Comparison of ENCODE assay signal across 1 cellular context in the genomic region with DNA sequence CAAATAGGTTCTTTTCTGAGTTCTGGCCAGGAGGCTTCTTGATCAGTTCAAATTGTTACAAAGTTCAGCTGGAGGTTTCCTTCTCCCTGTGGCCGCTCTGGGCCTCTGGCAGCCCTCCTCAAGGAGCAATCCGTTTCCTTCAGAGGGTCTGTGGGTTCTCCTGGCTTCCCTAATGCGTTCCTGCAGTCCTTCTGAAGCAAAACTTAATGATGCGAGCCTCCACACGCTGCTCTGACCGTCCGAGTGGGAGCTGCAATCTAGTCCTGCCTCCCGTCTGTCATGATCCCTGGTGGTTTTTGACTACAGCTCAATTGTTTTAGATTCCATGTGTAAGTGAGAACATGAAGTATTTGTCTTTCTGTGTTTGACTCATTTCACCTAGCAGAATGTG.
A peak's percentile ranks its signal among the peaks of the same experiment; 100 is the strongest.
TF ChIP-seq lines count a peak whose summit lies in the region.

No MANE protein-coding gene starts in this region.

TF ChIP-seq in HepG2, 621 proteins besides CTCF, POLR2A, EP300 and RAD21:
- TF ChIP-seq ZNF383 (CRISPR knock-in tag; IDR thresholded peaks at IDR 0.05; ENCODE audit: borderline replicate concordance), result 0 out of 2 replicates have a peak, but pooled peaks have one; percentile 1
- TF ChIP-seq RARG (CRISPR knock-in tag; IDR thresholded peaks at IDR 0.05; ENCODE audit: low read depth), result 0 out of 2 replicates have a peak, but pooled peaks have one; percentile 23
- TF ChIP-seq, protein P1, sequence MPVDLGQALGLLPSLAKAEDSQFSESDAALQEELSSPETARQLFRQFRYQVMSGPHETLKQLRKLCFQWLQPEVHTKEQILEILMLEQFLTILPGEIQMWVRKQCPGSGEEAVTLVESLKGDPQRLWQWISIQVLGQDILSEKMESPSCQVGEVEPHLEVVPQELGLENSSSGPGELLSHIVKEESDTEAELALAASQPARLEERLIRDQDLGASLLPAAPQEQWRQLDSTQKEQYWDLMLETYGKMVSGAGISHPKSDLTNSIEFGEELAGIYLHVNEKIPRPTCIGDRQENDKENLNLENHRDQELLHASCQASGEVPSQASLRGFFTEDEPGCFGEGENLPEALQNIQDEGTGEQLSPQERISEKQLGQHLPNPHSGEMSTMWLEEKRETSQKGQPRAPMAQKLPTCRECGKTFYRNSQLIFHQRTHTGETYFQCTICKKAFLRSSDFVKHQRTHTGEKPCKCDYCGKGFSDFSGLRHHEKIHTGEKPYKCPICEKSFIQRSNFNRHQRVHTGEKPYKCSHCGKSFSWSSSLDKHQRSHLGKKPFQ (CRISPR knock-in tag; IDR thresholded peaks at IDR 0.05; ENCODE audit: insufficient replicate concordance), result peak; percentile 37
- TF ChIP-seq, protein P2, sequence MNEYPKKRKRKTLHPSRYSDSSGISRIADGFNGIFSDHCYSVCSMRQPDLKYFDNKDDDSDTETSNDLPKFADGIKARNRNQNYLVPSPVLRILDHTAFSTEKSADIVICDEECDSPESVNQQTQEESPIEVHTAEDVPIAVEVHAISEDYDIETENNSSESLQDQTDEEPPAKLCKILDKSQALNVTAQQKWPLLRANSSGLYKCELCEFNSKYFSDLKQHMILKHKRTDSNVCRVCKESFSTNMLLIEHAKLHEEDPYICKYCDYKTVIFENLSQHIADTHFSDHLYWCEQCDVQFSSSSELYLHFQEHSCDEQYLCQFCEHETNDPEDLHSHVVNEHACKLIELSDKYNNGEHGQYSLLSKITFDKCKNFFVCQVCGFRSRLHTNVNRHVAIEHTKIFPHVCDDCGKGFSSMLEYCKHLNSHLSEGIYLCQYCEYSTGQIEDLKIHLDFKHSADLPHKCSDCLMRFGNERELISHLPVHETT (CRISPR knock-in tag; conservative IDR thresholded peaks at IDR 0.05), result 0 out of 2 replicates have a peak, but pooled peaks have one; percentile 5
- 0 out of 2 replicates have a peak, but pooled peaks have one; percentile 1 for TF ChIP-seq ZC3H4 (CRISPR knock-in tag; IDR thresholded peaks at IDR 0.05; ENCODE audit: borderline replicate concordance)
- TF ChIP-seq SP140L (CRISPR knock-in tag; IDR thresholded peaks at IDR 0.05; ENCODE audit: borderline replicate concordance), result no peak
- TF ChIP-seq, protein P3, sequence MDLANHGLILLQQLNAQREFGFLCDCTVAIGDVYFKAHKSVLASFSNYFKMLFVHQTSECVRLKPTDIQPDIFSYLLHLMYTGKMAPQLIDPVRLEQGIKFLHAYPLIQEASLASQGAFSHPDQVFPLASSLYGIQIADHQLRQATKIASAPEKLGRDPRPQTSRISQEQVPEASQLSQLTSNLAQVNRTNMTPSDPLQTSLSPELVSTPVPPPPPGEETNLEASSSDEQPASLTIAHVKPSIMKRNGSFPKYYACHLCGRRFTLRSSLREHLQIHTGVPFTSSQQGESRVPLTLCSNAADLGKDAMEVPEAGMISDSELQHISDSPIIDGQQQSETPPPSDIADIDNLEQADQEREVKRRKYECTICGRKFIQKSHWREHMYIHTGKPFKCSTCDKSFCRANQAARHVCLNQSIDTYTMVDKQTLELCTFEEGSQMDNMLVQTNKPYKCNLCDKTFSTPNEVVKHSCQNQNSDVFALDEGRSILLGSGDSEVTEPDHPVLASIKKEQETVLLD (CRISPR knock-in tag; IDR thresholded peaks at IDR 0.05; ENCODE audit: low read depth), result 0 out of 2 replicates have a peak, but pooled peaks have one; percentile 13
- no peak for TF ChIP-seq ZZZ3 (CRISPR knock-in tag; IDR thresholded peaks at IDR 0.05; ENCODE audit: borderline replicate concordance)
- no peak for TF ChIP-seq XBP1 (CRISPR knock-in tag; IDR thresholded peaks at IDR 0.05)
- TF ChIP-seq, protein P4, sequence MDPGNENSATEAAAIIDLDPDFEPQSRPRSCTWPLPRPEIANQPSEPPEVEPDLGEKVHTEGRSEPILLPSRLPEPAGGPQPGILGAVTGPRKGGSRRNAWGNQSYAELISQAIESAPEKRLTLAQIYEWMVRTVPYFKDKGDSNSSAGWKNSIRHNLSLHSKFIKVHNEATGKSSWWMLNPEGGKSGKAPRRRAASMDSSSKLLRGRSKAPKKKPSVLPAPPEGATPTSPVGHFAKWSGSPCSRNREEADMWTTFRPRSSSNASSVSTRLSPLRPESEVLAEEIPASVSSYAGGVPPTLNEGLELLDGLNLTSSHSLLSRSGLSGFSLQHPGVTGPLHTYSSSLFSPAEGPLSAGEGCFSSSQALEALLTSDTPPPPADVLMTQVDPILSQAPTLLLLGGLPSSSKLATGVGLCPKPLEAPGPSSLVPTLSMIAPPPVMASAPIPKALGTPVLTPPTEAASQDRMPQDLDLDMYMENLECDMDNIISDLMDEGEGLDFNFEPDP (CRISPR knock-in tag; conservative IDR thresholded peaks at IDR 0.05), result 0 out of 2 replicates have a peak, but pooled peaks have one; percentile 14
